ENCODE assay signal across 31 cellular contexts in the genomic region with DNA sequence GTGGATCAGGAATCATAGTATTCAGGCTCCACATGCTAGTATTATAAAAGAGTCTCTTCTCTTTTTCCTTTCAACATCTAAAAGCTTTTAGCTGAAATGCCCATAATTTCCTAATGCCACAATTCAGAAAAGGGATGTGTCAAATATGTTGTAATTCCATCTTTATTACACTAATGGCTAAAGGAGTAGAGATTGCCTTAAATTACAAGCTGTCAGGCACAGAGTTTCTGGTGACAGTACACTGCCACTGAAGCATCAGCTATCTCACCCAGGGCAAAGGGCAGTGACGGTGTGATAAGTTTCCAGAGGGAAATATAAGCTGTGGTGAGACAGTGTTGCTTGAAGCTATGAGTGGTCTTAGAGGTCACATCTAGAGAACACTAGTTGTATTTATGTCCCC.
"Had no signal": no experiment of that assay in that cellular context is flagged by ENCODE, and none has a peak within 500 bp of the region (broad histone marks: within the 10 kb centered on the region; RNA-seq: fewer than 3 reads in every experiment).

No MANE protein-coding gene starts in this region.

- H3K27ac Mint-ChIP-seq: activated CD4-positive, alpha-beta memory T cell treated with anti-CD3 and anti-CD28 coated beads for 36 hours; activated CD4-positive, alpha-beta T cell treated with anti-CD3 and anti-CD28 coated beads for 36 hours; activated CD4-positive, alpha-beta T cell treated with anti-CD3 and anti-CD28 coated beads, Interleukin-2, amount 10 ng/mL, durations not matched to agents 24 days and 14 days; activated naive CD4-positive, alpha-beta T cell treated with anti-CD3 and anti-CD28 coated beads for 36 hours; activated naive CD4-positive, alpha-beta T cell treated with anti-CD3 and anti-CD28 coated beads, Interleukin-2, amount 50 U/mL, for 24 hours; activated naive CD8-positive, alpha-beta T cell treated with anti-CD3 and anti-CD28 coated beads for 36 hours; activated naive CD8-positive, alpha-beta T cell treated with anti-CD3 and anti-CD28 coated beads, Interleukin-2, amount 50 U/mL, for 24 hours; activated T-cell treated with anti-CD3 and anti-CD28 coated beads, Interleukin-2, amount 50 U/mL, for 24 hours; activated T-cell treated with anti-CD3 and anti-CD28 coated beads, Interleukin-2, amount 50 U/mL, for 72 hours; effector memory CD8-positive, alpha-beta T cell; T-helper 17 cell; T-helper 2 cell treated with Interferon-gamma antibody and Interleukin-4, amounts not matched to agents 5 μg/mL and 100 μg/mL, for 36 hours had no signal

- H3K4me3 ChIP-seq: adrenal gland, body of pancreas, esophagus muscularis mucosa, gastrocnemius medialis, heart left ventricle had no signal

- H3K9me3 ChIP-seq: adrenal gland, body of pancreas, esophagus muscularis mucosa, gastrocnemius medialis, heart left ventricle had no signal

- H3K36me3 ChIP-seq: adrenal gland, esophagus muscularis mucosa, gastrocnemius medialis, heart left ventricle had no signal

- H3K27ac ChIP-seq: adrenal gland, body of pancreas, esophagus muscularis mucosa, foreskin keratinocyte, gastrocnemius medialis, heart left ventricle had no signal

- H3K36me3 Mint-ChIP-seq: activated CD4-positive, alpha-beta memory T cell treated with anti-CD3 and anti-CD28 coated beads for 36 hours; activated naive CD4-positive, alpha-beta T cell treated with anti-CD3 and anti-CD28 coated beads, Interleukin-2, amount 50 U/mL, for 24 hours; activated naive CD8-positive, alpha-beta T cell treated with anti-CD3 and anti-CD28 coated beads for 36 hours had no signal

- H3K9me3 Mint-ChIP-seq: activated CD4-positive, alpha-beta memory T cell treated with anti-CD3 and anti-CD28 coated beads for 36 hours; activated CD4-positive, alpha-beta T cell treated with anti-CD3 and anti-CD28 coated beads, Interleukin-2, amount 10 ng/mL, durations not matched to agents 24 days and 14 days; activated naive CD4-positive, alpha-beta T cell treated with anti-CD3 and anti-CD28 coated beads for 36 hours; activated naive CD4-positive, alpha-beta T cell treated with anti-CD3 and anti-CD28 coated beads, Interleukin-2, amount 50 U/mL, for 24 hours; activated naive CD8-positive, alpha-beta T cell treated with anti-CD3 and anti-CD28 coated beads for 36 hours; activated naive CD8-positive, alpha-beta T cell treated with anti-CD3 and anti-CD28 coated beads, Interleukin-2, amount 50 U/mL, for 24 hours; activated T-cell treated with anti-CD3 and anti-CD28 coated beads, Interleukin-2, amount 50 U/mL, for 24 hours; effector memory CD8-positive, alpha-beta T cell; T-helper 2 cell treated with Interferon-gamma antibody and Interleukin-4, amounts not matched to agents 5 μg/mL and 100 μg/mL, for 36 hours had no signal

- H3K4me1 ChIP-seq: adrenal gland, body of pancreas, esophagus muscularis mucosa, foreskin keratinocyte, gastrocnemius medialis, heart left ventricle had no signal

- H3K4me1 Mint-ChIP-seq: activated CD4-positive, alpha-beta T cell treated with anti-CD3 and anti-CD28 coated beads for 36 hours; activated CD4-positive, alpha-beta T cell treated with anti-CD3 and anti-CD28 coated beads, Interleukin-2, amount 10 ng/mL, durations not matched to agents 24 days and 14 days; activated naive CD4-positive, alpha-beta T cell treated with anti-CD3 and anti-CD28 coated beads, Interleukin-2, amount 50 U/mL, for 24 hours; activated naive CD8-positive, alpha-beta T cell treated with anti-CD3 and anti-CD28 coated beads for 36 hours; activated naive CD8-positive, alpha-beta T cell treated with anti-CD3 and anti-CD28 coated beads, Interleukin-2, amount 50 U/mL, for 24 hours; T-helper 17 cell had no signal

- H3K27me3 Mint-ChIP-seq: activated CD4-positive, alpha-beta memory T cell treated with anti-CD3 and anti-CD28 coated beads for 36 hours; activated CD4-positive, alpha-beta T cell treated with anti-CD3 and anti-CD28 coated beads for 36 hours; activated CD4-positive, alpha-beta T cell treated with anti-CD3 and anti-CD28 coated beads, Interleukin-2, amount 10 ng/mL, durations not matched to agents 24 days and 14 days; activated naive CD4-positive, alpha-beta T cell treated with anti-CD3 and anti-CD28 coated beads, Interleukin-2, amount 50 U/mL, for 24 hours; activated naive CD8-positive, alpha-beta T cell treated with anti-CD3 and anti-CD28 coated beads for 36 hours; activated T-cell treated with anti-CD3 and anti-CD28 coated beads, Interleukin-2, amount 50 U/mL, for 24 hours; effector memory CD8-positive, alpha-beta T cell; T-helper 17 cell had no signal

- DNase-seq: activated CD4-positive, alpha-beta memory T cell treated with anti-CD3 and anti-CD28 coated beads for 36 hours; activated CD4-positive, alpha-beta T cell treated with anti-CD3 and anti-CD28 coated beads for 36 hours; activated CD4-positive, alpha-beta T cell treated with anti-CD3 and anti-CD28 coated beads, Interleukin-2, amount 10 ng/mL, durations not matched to agents 24 days and 14 days; activated CD4-positive, CD25-positive, alpha-beta regulatory T cell; activated CD4-positive, CD25-positive, alpha-beta regulatory T cell treated with anti-CD3 and anti-CD28 coated beads, Interleukin-2, amount 50 U/mL, for 72 hours; activated CD8-positive, alpha-beta memory T cell treated with anti-CD3 and anti-CD28 coated beads, Interleukin-2, amount 50 U/mL, for 48 hours; activated gamma-delta T cell treated with Interleukin-2 at 50 U/mL for 16 hours; activated naive CD4-positive, alpha-beta T cell treated with anti-CD3 and anti-CD28 coated beads for 36 hours; activated naive CD8-positive, alpha-beta T cell treated with anti-CD3 and anti-CD28 coated beads for 36 hours; activated naive CD8-positive, alpha-beta T cell treated with anti-CD3 and anti-CD28 coated beads, Interleukin-2, amount 50 U/mL, for 24 hours; activated T-cell treated with anti-CD3 and anti-CD28 coated beads for 4 hours; activated T-cell treated with anti-CD3 and anti-CD28 coated beads, Interleukin-2, amount 50 U/mL, for 24 hours; activated T-cell treated with anti-CD3 and anti-CD28 coated beads, Interleukin-2, amount 50 U/mL, for 72 hours; adrenal gland; amygdala; aorta; body of pancreas; caudate nucleus; cortex of kidney; dermis blood vessel endothelial cell; effector CD4-positive, alpha-beta T cell; effector memory CD8-positive, alpha-beta T cell; erythroblast; foreskin keratinocyte; gastrocnemius medialis; glutamatergic neuron; heart left ventricle; T-helper 17 cell had no signal

- H3K27me3 ChIP-seq: adrenal gland, body of pancreas, esophagus muscularis mucosa, foreskin keratinocyte, gastrocnemius medialis, heart left ventricle had no signal

- ATAC-seq: activated CD4-positive, alpha-beta T cell treated with anti-CD3 and anti-CD28 coated beads for 36 hours; activated naive CD8-positive, alpha-beta T cell treated with anti-CD3 and anti-CD28 coated beads, Interleukin-2, amount 50 U/mL, for 24 hours; activated T-cell treated with anti-CD3 and anti-CD28 coated beads, Interleukin-2, amount 50 U/mL, for 72 hours; body of pancreas; effector memory CD8-positive, alpha-beta T cell; foreskin keratinocyte; gastrocnemius medialis; heart left ventricle; T-helper 17 cell had no signal

- H3K4me3 Mint-ChIP-seq: activated CD4-positive, alpha-beta memory T cell treated with anti-CD3 and anti-CD28 coated beads for 36 hours; activated CD4-positive, alpha-beta T cell treated with anti-CD3 and anti-CD28 coated beads for 36 hours; activated CD4-positive, alpha-beta T cell treated with anti-CD3 and anti-CD28 coated beads, Interleukin-2, amount 10 ng/mL, durations not matched to agents 24 days and 14 days; activated naive CD4-positive, alpha-beta T cell treated with anti-CD3 and anti-CD28 coated beads for 36 hours; activated naive CD4-positive, alpha-beta T cell treated with anti-CD3 and anti-CD28 coated beads, Interleukin-2, amount 50 U/mL, for 24 hours; activated naive CD8-positive, alpha-beta T cell treated with anti-CD3 and anti-CD28 coated beads for 36 hours; activated naive CD8-positive, alpha-beta T cell treated with anti-CD3 and anti-CD28 coated beads, Interleukin-2, amount 50 U/mL, for 24 hours; activated T-cell treated with anti-CD3 and anti-CD28 coated beads, Interleukin-2, amount 50 U/mL, for 24 hours; activated T-cell treated with anti-CD3 and anti-CD28 coated beads, Interleukin-2, amount 50 U/mL, for 72 hours; effector memory CD8-positive, alpha-beta T cell; T-helper 17 cell; T-helper 2 cell treated with Interferon-gamma antibody and Interleukin-4, amounts not matched to agents 5 μg/mL and 100 μg/mL, for 36 hours had no signal
